ENCODE assay signal across 8 cellular contexts in genomic region chr1:10694274-10694632, GRCh38.
DNase-seq lines count a peak whose midpoint lies in the region; ATAC-seq and TF ChIP-seq lines count a peak whose summit lies in the region.

No MANE protein-coding gene starts in this region.

- peaks cover 47 to 71% (median 54%) of the 10 kb centered on the region in 3 donors for H3K4me1 ChIP-seq in skeletal muscle tissue (ENCODE audit: control insufficient read depth in 3 of 3, insufficient read depth in 3 of 3, low read length in 3 of 3)

- peak; percentile 8 to 13 for ATAC-seq in left cardiac atrium

- 0 to 3% methylated on average over 23 to 25 of the region's 46 CpGs for WGBS in lower leg skin, 2 donors

- H3K4me3 ChIP-seq in GM12865 (ENCODE audit: low read depth, low read length) (peak overlapping the region; percentile 63), skeletal muscle tissue (ENCODE audit: low read length in 3 of 3) (peak overlapping the region; percentile 57 to 69 (median 63)), lower leg skin (ENCODE audit: low read depth, poor library complexity, severe bottlenecking) (no peak overlapping the region)

- intact Hi-C loops in left cardiac atrium (cut with DNase I) (loop anchor here (5.0 to 10.0 kb wide), 3 partner anchors 51 to 101 kb away; partner anchors contain the start of gene CASZ1 (in 1 of the 2)), lower leg skin (cut with DNase I; ENCODE audit: low total_unique reads) (no loop called here)

- no peaks in the 10 kb centered on the region for H3K27me3 ChIP-seq in skeletal muscle tissue (ENCODE audit: control insufficient read depth in 3 of 3, insufficient read depth in 3 of 3, low read length in 3 of 3)

- H3K27me3 Mint-ChIP-seq in HFFc6 (ENCODE audit: insufficient read depth), result peaks cover 13% of the 10 kb centered on the region

- no peaks in the 10 kb centered on the region for H3K9me3 Mint-ChIP-seq in HFFc6

- peaks cover 17% of the 10 kb centered on the region for H3K4me1 Mint-ChIP-seq in HFFc6 (ENCODE audit: low read depth)

- H3K27ac Mint-ChIP-seq in HFFc6, result no peak overlapping the region

- no peak overlapping the region for H3K27ac ChIP-seq in skeletal muscle tissue (ENCODE audit: low read depth, low read length)

- peak overlapping the region; percentile 77 for H3K4me3 Mint-ChIP-seq in HFFc6

- TF ChIP-seq CTCF in GM12865 (IDR thresholded peaks at IDR 0.05; ENCODE audit: insufficient read depth, low read depth, low read length, missing control alignments), result no peak
- TF ChIP-seq CTCF in HFFc6 (IDR thresholded peaks at IDR 0.05), result no peak
- no peak for TF ChIP-seq CTCF in lower leg skin (IDR thresholded peaks at IDR 0.05)

- no peak for TF ChIP-seq POLR2A in lower leg skin (IDR thresholded peaks at IDR 0.05)

- no peaks in the 10 kb centered on the region for H3K9me3 ChIP-seq in skeletal muscle tissue (ENCODE audit: control insufficient read depth in 3 of 3, low read length in 3 of 3)

- H3K36me3 ChIP-seq in skeletal muscle tissue (ENCODE audit: control insufficient read depth in 3 of 3, insufficient read depth in 3 of 3, low read length in 3 of 3), result peaks cover 0 to 3% (median 0%) of the 10 kb centered on the region in 3 donors

- H3K36me3 Mint-ChIP-seq in HFFc6 (ENCODE audit: low read depth), result no peaks in the 10 kb centered on the region

- DNase-seq in GM12865 (ENCODE audit: low read depth) (peak; percentile 68), HFFc6 (no peak), NCI-H226 (peak; percentile 29), activated gamma-delta T cell (lab: John Stamatoyannopoulos, UW) (peak; percentile 74), left cardiac atrium (no peak), lower leg skin (ENCODE audit: low spot score in 2 of 2) (no peak), NCI-H2081 treated with DMSO at 0.1 percent for 48 hours (lab: John Stamatoyannopoulos, UW) (no peak)

- H3K9ac ChIP-seq in skeletal muscle tissue (ENCODE audit: low read depth in 1 of 3, low read length in 3 of 3), result peak overlapping the region in 1 of 3 donors; percentile 75

Comparison
In these comparisons a context has a peak if more than half of its experiments do, and no peak if none do; other contexts are left out.
1. DNase-seq: peak in GM12865 (single experiment), NCI-H226 (single experiment) and activated gamma-delta T cell (single experiment); none in HFFc6 (single experiment), left cardiac atrium (single experiment), lower leg skin (0 of 2) and NCI-H2081 treated with DMSO at 0.1 percent for 48 hours (single experiment).